Comparison of ENCODE assay signal across 9 cellular contexts in the genomic region with DNA sequence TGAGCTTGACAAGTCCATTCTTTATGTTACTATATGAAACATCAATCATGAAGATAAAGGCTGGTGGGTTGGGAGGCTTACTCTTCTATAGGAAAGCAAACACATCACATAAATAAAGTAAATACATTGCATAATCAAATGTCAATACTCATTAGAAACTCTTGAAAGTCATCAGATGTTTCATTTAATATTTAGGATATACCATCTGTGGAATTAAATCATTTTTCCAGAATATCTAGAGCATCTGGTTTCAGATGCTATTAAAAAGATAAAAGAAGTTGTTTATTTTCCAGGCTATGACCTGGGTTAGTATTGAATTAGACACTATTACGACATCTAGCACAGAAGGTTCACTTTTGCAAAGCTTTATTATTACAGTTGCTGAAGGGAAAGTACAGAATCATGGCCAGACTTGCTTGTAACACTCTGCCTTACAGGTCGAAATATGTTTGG.
DNase-seq lines count a peak whose midpoint lies in the region; ATAC-seq, FAIRE-seq and TF ChIP-seq lines count a peak whose summit lies in the region.
"Had no signal": no experiment of that assay in that cellular context is flagged by ENCODE, and none has a peak within 500 bp of the region (broad histone marks: within the 10 kb centered on the region; RNA-seq: fewer than 3 reads in every experiment).

No MANE protein-coding gene starts in this region.

- H3K4me3 ChIP-seq in coronary artery, result no peak overlapping the region
- H3K4me3 ChIP-seq in stomach, result no peak overlapping the region

- intact Hi-C loops in stomach (cut with DNase I; ENCODE audit: low total_unique reads), result no loop called here

- ATAC-seq in HG02938 (IDR thresholded peaks at IDR 0.05; ENCODE audit: unreplicated experiment), result no peak

- peak overlapping the region; percentile 63 to 67 for H3K27ac ChIP-seq in coronary artery
- H3K27ac ChIP-seq in stomach, result peak overlapping the region in 4 of 5 donors; percentile 43 to 83 (median 69)

- WGBS in stomach, 5 donors, result 54 to 77% (median 61%) methylated on average over 2 of the region's 2 CpGs

- TF ChIP-seq CTCF in coronary artery (IDR thresholded peaks at IDR 0.05) (no peak), stomach (IDR thresholded peaks at IDR 0.05) (no peak)

- no peak for FAIRE-seq in frontal cortex (lab: Jason Lieb, UNC)

- no peak for TF ChIP-seq POLR2A in stomach (IDR thresholded peaks at IDR 0.05)

- peak; percentile 86 for DNase-seq in NCI-H69 (lab: John Stamatoyannopoulos, UW)
- DNase-seq in coronary artery (ENCODE audit: low spot score), result no peak
- peak; percentile 31 for DNase-seq in left kidney (ENCODE audit: low read depth, low spot score)
- no peak for DNase-seq in stomach
- DNase-seq in frontal cortex (ENCODE audit: low spot score in 2 of 2), result no peak
- DNase-seq in NCI-H187 (lab: John Stamatoyannopoulos, UW), result no peak
- DNase-seq: activated CD4-positive, alpha-beta memory T cell treated with anti-CD3 and anti-CD28 coated beads for 36 hours; activated effector memory CD4-positive, alpha-beta T cell treated with anti-CD3 and anti-CD28 coated beads, Interleukin-2, amount 50 U/mL, for 16 hours had no signal

- peaks cover 0 to 39% (median 14%) of the 10 kb centered on the region in 4 donors for H3K36me3 ChIP-seq in stomach

- H3K27me3 ChIP-seq in stomach, result no peaks in the 10 kb centered on the region

- no peak for TF ChIP-seq EP300 in stomach (IDR thresholded peaks at IDR 0.05)

- peaks cover 12 to 94% (median 63%) of the 10 kb centered on the region in 4 donors for H3K4me1 ChIP-seq in stomach

- H3K9me3 ChIP-seq in stomach, result no peaks in the 10 kb centered on the region

Comparison
In these comparisons a context has a peak if more than half of its experiments do, and no peak if none do; other contexts are left out.
1. DNase-seq: peak in NCI-H69 (single experiment) and left kidney (single experiment); none in coronary artery (single experiment), stomach (single experiment), frontal cortex (0 of 2) and NCI-H187 (0 of 2).